In genomic region chr4:11518754-11519153, GRCh38 we compare ENCODE assay signal across 27 cellular contexts.
"Had no signal": no experiment of that assay in that cellular context is flagged by ENCODE, and none has a peak within 500 bp of the region (broad histone marks: within the 10 kb centered on the region; RNA-seq: fewer than 3 reads in every experiment).

No MANE protein-coding gene starts in this region.

- DNase-seq: stimulated activated CD4-positive, alpha-beta T cell treated with anti-CD3 and anti-CD28 coated beads, Interleukin-2, amount 100 ng/mL, for 48 hours; stimulated activated CD4-positive, alpha-beta T cell treated with anti-CD3 and anti-CD28 coated beads, Interleukin-4, amount 100 ng/mL, for 1 hour; stimulated activated CD4-positive, alpha-beta T cell treated with anti-CD3 and anti-CD28 coated beads, Interleukin-4, amount 100 ng/mL, for 24 hours; stimulated activated CD4-positive, alpha-beta T cell treated with anti-CD3 and anti-CD28 coated beads, Interleukin-4, amount 100 ng/mL, for 4 hours; stimulated activated CD8-positive, alpha-beta memory T cell treated with anti-CD3 and anti-CD28 coated beads, Interleukin-4, amount 100 ng/mL, for 48 hours; stimulated activated naive B cell treated with anti-CD40 and anti-IgM and Interleukin-4, amounts not matched to agents 10 μg/mL and 1 μg/mL and 100 μg/mL, for 72 hours; stimulated activated naive CD4-positive, alpha-beta T cell; stimulated activated naive CD4-positive, alpha-beta T cell treated with Interleukin-2 at 50 U/mL for 16 hours; stimulated activated naive CD8-positive, alpha-beta T cell treated with anti-CD3 and anti-CD28 coated beads, Interleukin-15, amount 100 ng/mL, for 72 hours; stimulated activated naive CD8-positive, alpha-beta T cell treated with anti-CD3 and anti-CD28 coated beads, Interleukin-15, Interleukin-2, amounts not matched to agents 100 U/mL and 50 U/mL, for 24 hours; stomach; substantia nigra; testis; thyroid gland; tibial artery; transverse colon; trophoblast cell; upper lobe of left lung; upper lobe of right lung; uterus had no signal

- H3K27ac ChIP-seq: stomach, suprapubic skin, testis, thoracic aorta, thyroid gland, tibial artery, tibial nerve, transverse colon, upper lobe of left lung, upper lobe of right lung, uterus, vagina had no signal

- FAIRE-seq: urothelium cell line had no signal

- H3K9me3 ChIP-seq: stomach, suprapubic skin, testis, thoracic aorta, thyroid gland, tibial artery, tibial nerve, transverse colon, upper lobe of left lung, upper lobe of right lung, uterus, vagina had no signal

- H3K4me1 ChIP-seq: stomach, suprapubic skin, testis, thyroid gland, tibial artery, tibial nerve, transverse colon, upper lobe of left lung, upper lobe of right lung, uterus, vagina had no signal

- H3K4me3 ChIP-seq: stomach, suprapubic skin, testis, thoracic aorta, thyroid gland, tibial artery, tibial nerve, transverse colon, upper lobe of left lung, upper lobe of right lung, uterus, vagina had no signal

- H3K27me3 ChIP-seq: stomach, suprapubic skin, testis, thyroid gland, tibial artery, tibial nerve, transverse colon, upper lobe of left lung, upper lobe of right lung, uterus, vagina had no signal

- H3K36me3 ChIP-seq: stomach, suprapubic skin, thoracic aorta, thyroid gland, tibial artery, tibial nerve, transverse colon, upper lobe of left lung, upper lobe of right lung, uterus, vagina had no signal

- ATAC-seq: stimulated activated effector memory CD8-positive, alpha-beta T cell treated with anti-CD3 and anti-CD28 coated beads, Interleukin-12 subunit alpha, Interleukin-12 subunit beta, amount 100 ng/mL, for 72 hours; stimulated activated memory B cell treated with anti-CD40 and anti-IgM and Interleukin-4, amounts not matched to agents 10 μg/mL and 1 μg/mL and 100 μg/mL, for 72 hours; stimulated activated naive B cell treated with anti-CD40 and anti-IgM and Interleukin-4, amounts not matched to agents 10 μg/mL and 1 μg/mL and 100 μg/mL, for 72 hours; stimulated activated naive CD8-positive, alpha-beta T cell treated with anti-CD3 and anti-CD28 coated beads, Interleukin-15, amount 100 ng/mL, for 72 hours; stimulated activated naive CD8-positive, alpha-beta T cell treated with anti-CD3 and anti-CD28 coated beads, Interleukin-15, Interleukin-2, amounts not matched to agents 100 U/mL and 50 U/mL, for 24 hours; upper lobe of right lung had no signal
